15 cellular contexts compared by ENCODE assay signal in genomic region chr6:114690625-114691024, GRCh38.
"Had no signal": no experiment of that assay in that cellular context is flagged by ENCODE, and none has a peak within 500 bp of the region (broad histone marks: within the 10 kb centered on the region; RNA-seq: fewer than 3 reads in every experiment).

No MANE protein-coding gene starts in this region.

- H3K9me3 ChIP-seq: gastroesophageal sphincter, prostate gland had no signal

- H3K27me3 ChIP-seq: gastroesophageal sphincter had no signal

- H3K36me3 ChIP-seq: gastroesophageal sphincter, prostate gland had no signal

- H3K27ac ChIP-seq: gastroesophageal sphincter, prostate gland had no signal

- H3K4me3 ChIP-seq: gastroesophageal sphincter, prostate gland had no signal

- H3K4me1 ChIP-seq: gastroesophageal sphincter, prostate gland had no signal

- DNase-seq: activated CD4-positive, alpha-beta T cell treated with anti-CD3 and anti-CD28 coated beads for 1 hour; activated CD4-positive, alpha-beta T cell treated with anti-CD3 and anti-CD28 coated beads, Interleukin-2, amount 50 U/mL, for 48 hours; activated CD8-positive, alpha-beta memory T cell treated with anti-CD3 and anti-CD28 coated beads, Interleukin-2, amount 10 ng/mL, durations not matched to agents 7 days and 5 days; activated effector memory CD4-positive, alpha-beta T cell treated with Interleukin-2 at 50 U/mL for 16 hours; activated T-cell treated with anti-CD3 and anti-CD28 coated beads, Interleukin-2, amount 50 U/mL, for 24 hours; amniotic stem cell; effector memory CD8-positive, alpha-beta T cell; left ventricle myocardium superior; mesenchymal stem cell; stimulated activated CD4-positive, alpha-beta T cell treated with anti-CD3 and anti-CD28 coated beads, Interleukin-12 subunit alpha, Interleukin-12 subunit beta, amount 100 ng/mL, for 4 hours; stimulated activated naive CD4-positive, alpha-beta T cell treated with Interleukin-2 at 50 U/mL for 16 hours had no signal

- ATAC-seq: activated CD8-positive, alpha-beta memory T cell treated with anti-CD3 and anti-CD28 coated beads, Interleukin-2, amount 10 ng/mL, durations not matched to agents 7 days and 5 days; activated naive CD4-positive, alpha-beta T cell treated with anti-CD3 and anti-CD28 coated beads, Interleukin-2, amount 50 U/mL, for 72 hours; effector memory CD8-positive, alpha-beta T cell; gastroesophageal sphincter; left ventricle myocardium superior; sciatic nerve had no signal
